Comparison of ENCODE assay signal across 10 cellular contexts in the genomic region with DNA sequence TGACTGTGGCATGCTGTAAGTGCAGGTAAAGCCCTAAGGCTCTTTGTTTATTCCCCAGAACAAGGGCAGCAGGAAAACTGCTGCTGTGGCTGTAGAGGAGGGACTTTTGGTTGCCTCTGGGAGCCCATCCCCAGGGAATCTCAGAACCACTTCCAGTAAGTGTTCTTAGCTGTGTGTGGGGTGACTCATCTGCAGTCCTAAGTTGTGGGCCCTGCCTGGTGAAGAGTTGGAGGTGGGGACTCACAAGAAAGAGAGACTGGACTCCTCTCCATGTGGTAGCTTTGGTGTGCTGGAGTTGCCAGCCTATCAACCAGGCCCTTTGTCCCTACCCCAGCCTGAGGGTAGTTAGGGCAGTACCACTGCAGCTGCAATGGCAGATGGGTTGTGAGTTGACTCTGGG. TPM values are rescaled to one million over a fixed set of nuclear protein-coding genes. Genes with fewer than 3 reads are reported as not detected.
DNase-seq lines count a peak whose midpoint lies in the region; ATAC-seq and TF ChIP-seq lines count a peak whose summit lies in the region.
"Had no signal": no experiment of that assay in that cellular context is flagged by ENCODE, and none has a peak within 500 bp of the region (broad histone marks: within the 10 kb centered on the region; RNA-seq: fewer than 3 reads in every experiment).

No MANE protein-coding gene starts in this region.

- ATAC-seq in lung (ENCODE audit: insufficient read depth, low FRiP score) (peak; percentile 77), HG03520 (IDR thresholded peaks at IDR 0.05; ENCODE audit: unreplicated experiment) (no peak)

- no peak overlapping the region for H3K4me3 ChIP-seq in BE2C (ENCODE audit: low read depth, low read length)
- no peak overlapping the region for H3K4me3 ChIP-seq in lung

- no peaks in the 10 kb centered on the region; the same call in 1 of the 2 replicates for H3K9me3 ChIP-seq in BE2C
- peaks cover 14 to 23% of the 10 kb centered on the region in 2 donors for H3K9me3 ChIP-seq in lung (ENCODE audit: control insufficient read depth in 2 of 2, insufficient read depth in 1 of 2, low read length in 1 of 2)

- TF ChIP-seq CTCF in BE2C (IDR thresholded peaks at IDR 0.05; ENCODE audit: low read depth, low read length) (no peak), lung (IDR thresholded peaks at IDR 0.05; ENCODE audit: control extremely low read depth, extremely low read depth) (no peak)

- DNase-seq in BE2C (peak; percentile 39), HT1080 (ENCODE audit: low read depth) (peak; percentile 82), astrocyte of the hippocampus (ENCODE audit: low read depth, low spot score) (peak; percentile 59), lung (ENCODE audit: low spot score) (no peak), DMS 273 treated with DMSO at 0.1 percent for 48 hours (lab: John Stamatoyannopoulos, UW) (no peak), ecto neural progenitor cell (ENCODE audit: low spot score) (no peak)
- no peak for DNase-seq in stimulated activated CD4-positive, alpha-beta T cell treated with anti-CD3 and anti-CD28 coated beads, Interleukin-4, amount 100 ng/mL, for 1 hour
- DNase-seq: activated T-cell treated with anti-CD3 and anti-CD28 coated beads for 4 hours, substantia nigra had no signal

- H3K4me1 ChIP-seq in BE2C (no peaks in the 10 kb centered on the region), lung (ENCODE audit: control insufficient read depth in 2 of 2, insufficient read depth in 2 of 2, low read length in 2 of 2) (no peaks in the 10 kb centered on the region)

- H3K36me3 ChIP-seq in BE2C (no peaks in the 10 kb centered on the region), lung (ENCODE audit: control insufficient read depth in 2 of 2, insufficient read depth in 2 of 2, low read length in 2 of 2) (no peaks in the 10 kb centered on the region)

- H3K27ac ChIP-seq in lung (ENCODE audit: low read depth in 1 of 2, low read length in 1 of 2), result no peak overlapping the region

- no peaks in the 10 kb centered on the region for H3K27me3 ChIP-seq in BE2C
- no peaks in the 10 kb centered on the region for H3K27me3 ChIP-seq in lung (ENCODE audit: control insufficient read depth, insufficient read depth)

RNA-seq across cellular contexts. Expression of gene DENND1B, which starts 24.0 kb away (rescaled TPM):
- 9.0 TPM for polyA plus RNA-seq in BE2C (2012; ENCODE audit: insufficient read depth, insufficient read length, low read depth)
- 3.2 and 3.8 TPM in 2 replicates for total RNA-seq in HT1080 (2014; rRNA removed; shearing (Covaris generic))
- 4.3 and 4.6 TPM in 2 replicates for polyA plus RNA-seq in HT1080 (2015; cell fraction: cytosol; rRNA removed)
- 5.1 TPM in 2 replicates for polyA plus RNA-seq in HT1080 (2015; cell fraction: nucleus; rRNA removed)
- total RNA-seq in lung, result 10 to 100 TPM; 16.2 to 41.0 TPM
- 1 to 10 TPM; 2.7 to 4.1 TPM for polyA plus RNA-seq in lung

Comparison
In these comparisons a context has a peak if more than half of its experiments do, and no peak if none do; other contexts are left out.
1. DNase-seq: peak in BE2C (single experiment), HT1080 (single experiment) and astrocyte of the hippocampus (single experiment); none in lung (single experiment), DMS 273 treated with DMSO at 0.1 percent for 48 hours (single experiment), stimulated activated CD4-positive, alpha-beta T cell treated with anti-CD3 and anti-CD28 coated beads, Interleukin-4, amount 100 ng/mL, for 1 hour (single experiment) and ecto neural progenitor cell (single experiment).